ENCODE assay signal across 26 cellular contexts in the genomic region with DNA sequence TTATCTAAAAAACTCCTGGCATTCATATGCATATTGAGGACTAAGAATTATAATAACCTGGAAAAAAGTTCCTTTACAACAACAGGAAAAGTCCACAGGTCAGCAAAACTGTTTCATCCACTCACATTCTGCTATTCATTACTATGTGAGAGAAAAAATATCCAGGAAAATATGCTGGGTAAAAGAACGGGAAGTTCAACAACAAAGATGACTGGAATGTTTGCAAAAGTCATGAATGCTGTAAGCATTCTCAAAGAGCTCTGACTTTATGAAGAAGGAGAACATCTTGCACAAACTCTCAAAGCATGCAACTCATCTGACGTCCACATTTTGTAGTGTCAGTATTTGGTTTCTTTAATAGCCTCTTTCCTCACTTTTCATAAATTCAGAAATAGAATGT. TPM values are rescaled to one million over a fixed set of nuclear protein-coding genes. Genes with fewer than 3 reads are reported as not detected.
DNase-seq lines count a peak whose midpoint lies in the region; ATAC-seq and TF ChIP-seq lines count a peak whose summit lies in the region.
"Had no signal": no experiment of that assay in that cellular context is flagged by ENCODE, and none has a peak within 500 bp of the region (broad histone marks: within the 10 kb centered on the region; RNA-seq: fewer than 3 reads in every experiment).

No MANE protein-coding gene starts in this region.

- TF ChIP-seq CTCF in fibroblast of mammary gland (conservative IDR thresholded peaks at IDR 0.05; ENCODE audit: control insufficient read depth, insufficient read depth, low read depth, low read length) = no peak
- no peak for TF ChIP-seq CTCF in osteocyte (IDR thresholded peaks at IDR 0.05)

- ATAC-seq in T-cell (replicated peaks in 1 of 4) (no peak), GM19395 (IDR thresholded peaks at IDR 0.05; ENCODE audit: unreplicated experiment) (no peak)
- no peak for ATAC-seq in stimulated activated naive B cell treated with anti-CD40 and anti-IgM and Interleukin-4, amounts not matched to agents 10 μg/mL and 1 μg/mL and 100 μg/mL, for 72 hours (replicated peaks)
- ATAC-seq: activated CD4-positive, alpha-beta T cell treated with anti-CD3 and anti-CD28 coated beads for 36 hours; left colon; PC-3; Right ventricle myocardium inferior had no signal

- H3K9me2 ChIP-seq in GM23248 (ENCODE audit: insufficient read depth) = no peaks in the 10 kb centered on the region

- DNase-seq in AG08395 (ENCODE audit: low spot score) (peak; percentile 20), GM23248 (peak; percentile 11), fibroblast of mammary gland (ENCODE audit: low read depth) (peak; percentile 16), osteocyte (ENCODE audit: extremely low spot score, unreplicated experiment) (no peak), T-cell (no peak)
- DNase-seq in activated CD8-positive, alpha-beta memory T cell treated with anti-CD3 and anti-CD28 coated beads, Interleukin-2, amount 50 U/mL, for 48 hours = no peak
- DNase-seq in stimulated activated naive B cell treated with anti-CD40 and anti-IgM and Interleukin-4, amounts not matched to agents 10 μg/mL and 1 μg/mL and 100 μg/mL, for 72 hours = no peak
- DNase-seq: activated CD4-positive, alpha-beta T cell treated with anti-CD3 and anti-CD28 coated beads for 36 hours; activated effector memory CD4-positive, alpha-beta T cell treated with anti-CD3 and anti-CD28 coated beads, Interleukin-2, amount 50 U/mL, for 16 hours; activated naive CD8-positive, alpha-beta T cell treated with anti-CD3 and anti-CD28 coated beads, Interleukin-2, amount 10 ng/mL, durations not matched to agents 7 days and 5 days; dorsolateral prefrontal cortex; foreskin melanocyte; left colon; NCI-H1092; NCI-H187; NCI-H524 treated with DMSO at 0.1 percent for 48 hours; NK-92 treated with Interleukin-12 subunit alpha and Interleukin-12 subunit beta, amount 100 ng/mL, for 24 hours; PC-3; stomach; transverse colon had no signal

- H3K4me3 Mint-ChIP-seq in osteocyte (ENCODE audit: unreplicated experiment) (no peak overlapping the region), T-cell (no peak overlapping the region)
- no peak overlapping the region for H3K4me3 Mint-ChIP-seq in stimulated activated naive B cell treated with anti-CD40 and anti-IgM and Interleukin-4, amounts not matched to agents 10 μg/mL and 1 μg/mL and 100 μg/mL, for 72 hours
- H3K4me3 Mint-ChIP-seq: activated CD4-positive, alpha-beta T cell treated with anti-CD3 and anti-CD28 coated beads for 36 hours; activated naive CD8-positive, alpha-beta T cell treated with anti-CD3 and anti-CD28 coated beads, Interleukin-2, amount 10 ng/mL, durations not matched to agents 7 days and 5 days; central memory CD8-positive, alpha-beta T cell; neural progenitor cell; T-helper 2 cell treated with Interferon-gamma antibody and Interleukin-4, amounts not matched to agents 5 μg/mL and 100 μg/mL, for 36 hours had no signal

- H3K27me3 ChIP-seq in GM23248 (replicated peaks; ENCODE audit: insufficient read depth) = no peaks in the 10 kb centered on the region
- H3K27me3 ChIP-seq: dorsolateral prefrontal cortex, neural progenitor cell, stomach, transverse colon had no signal

- POLR2A ChIA-PET in T-cell (lab: Charles Lee) = no interaction called here

- H3K9me3 Mint-ChIP-seq in osteocyte (ENCODE audit: unreplicated experiment) = no peaks in the 10 kb centered on the region
- no peaks in the 10 kb centered on the region for H3K9me3 Mint-ChIP-seq in T-cell
- H3K9me3 Mint-ChIP-seq in stimulated activated naive B cell treated with anti-CD40 and anti-IgM and Interleukin-4, amounts not matched to agents 10 μg/mL and 1 μg/mL and 100 μg/mL, for 72 hours = no peaks in the 10 kb centered on the region
- H3K9me3 Mint-ChIP-seq: activated naive CD8-positive, alpha-beta T cell treated with anti-CD3 and anti-CD28 coated beads, Interleukin-2, amount 10 ng/mL, durations not matched to agents 7 days and 5 days; central memory CD8-positive, alpha-beta T cell; neural progenitor cell; T-helper 2 cell treated with Interferon-gamma antibody and Interleukin-4, amounts not matched to agents 5 μg/mL and 100 μg/mL, for 36 hours had no signal

- no peaks in the 10 kb centered on the region for H3K4me1 ChIP-seq in GM23248 (ENCODE audit: insufficient read depth)
- H3K4me1 ChIP-seq: neural progenitor cell, stomach, transverse colon had no signal

- H3K27ac ChIP-seq in GM23248 = no peak overlapping the region
- H3K27ac ChIP-seq: dorsolateral prefrontal cortex, neural progenitor cell, stomach, transverse colon had no signal

- peak overlapping the region; percentile 13 for H3K27ac Mint-ChIP-seq in osteocyte (ENCODE audit: unreplicated experiment)
- peak overlapping the region in 1 of 2 donors; percentile 23 for H3K27ac Mint-ChIP-seq in T-cell
- H3K27ac Mint-ChIP-seq in stimulated activated naive B cell treated with anti-CD40 and anti-IgM and Interleukin-4, amounts not matched to agents 10 μg/mL and 1 μg/mL and 100 μg/mL, for 72 hours = no peak overlapping the region
- H3K27ac Mint-ChIP-seq: activated CD4-positive, alpha-beta T cell treated with anti-CD3 and anti-CD28 coated beads for 36 hours; activated naive CD8-positive, alpha-beta T cell treated with anti-CD3 and anti-CD28 coated beads, Interleukin-2, amount 10 ng/mL, durations not matched to agents 7 days and 5 days; neural progenitor cell; progenitor cell of endocrine pancreas; T-helper 2 cell treated with Interferon-gamma antibody and Interleukin-4, amounts not matched to agents 5 μg/mL and 100 μg/mL, for 36 hours had no signal

- in situ Hi-C loops in GM23248 (cut with MboI) = no loop called here

- H3K4me2 ChIP-seq in GM23248 (ENCODE audit: unreplicated experiment) = no peak overlapping the region
- H3K4me2 ChIP-seq: neural progenitor cell had no signal

- H3K27me3 Mint-ChIP-seq in osteocyte (ENCODE audit: unreplicated experiment) = no peaks in the 10 kb centered on the region
- H3K27me3 Mint-ChIP-seq in T-cell = no peaks in the 10 kb centered on the region
- H3K27me3 Mint-ChIP-seq in stimulated activated naive B cell treated with anti-CD40 and anti-IgM and Interleukin-4, amounts not matched to agents 10 μg/mL and 1 μg/mL and 100 μg/mL, for 72 hours = no peaks in the 10 kb centered on the region
- H3K27me3 Mint-ChIP-seq: activated CD4-positive, alpha-beta T cell treated with anti-CD3 and anti-CD28 coated beads for 36 hours; activated naive CD8-positive, alpha-beta T cell treated with anti-CD3 and anti-CD28 coated beads, Interleukin-2, amount 10 ng/mL, durations not matched to agents 7 days and 5 days; central memory CD8-positive, alpha-beta T cell; progenitor cell of endocrine pancreas had no signal

- H3K36me3 Mint-ChIP-seq in osteocyte (ENCODE audit: unreplicated experiment) = peaks cover 50% of the 10 kb centered on the region
- H3K36me3 Mint-ChIP-seq in T-cell = peaks cover 43% of the 10 kb centered on the region
- H3K36me3 Mint-ChIP-seq in stimulated activated naive B cell treated with anti-CD40 and anti-IgM and Interleukin-4, amounts not matched to agents 10 μg/mL and 1 μg/mL and 100 μg/mL, for 72 hours = peaks cover 4 to 9% of the 10 kb centered on the region in 2 donors

- CTCF ChIA-PET in T-cell (lab: Charles Lee) = interaction anchor here in 1 of 2 donors (0.5 kb wide), 1 partner anchor 36 kb away, joined by 3 read pairs; no protein-coding TSS in a partner anchor

- no peaks in the 10 kb centered on the region for H3K79me2 ChIP-seq in GM23248 (ENCODE audit: insufficient read depth)

- H4K20me1 ChIP-seq in GM23248 (ENCODE audit: insufficient read depth) = no peaks in the 10 kb centered on the region

- no peak overlapping the region for H2AFZ ChIP-seq in GM23248
- H2AFZ ChIP-seq: neural progenitor cell had no signal

- no peaks in the 10 kb centered on the region for H3K9me3 ChIP-seq in GM23248 (ENCODE audit: low read depth)
- H3K9me3 ChIP-seq: stomach, transverse colon had no signal

- 35 to 46% methylated on average over 2 of the region's 2 CpGs for WGBS in GM23248 (ENCODE audit: low coverage in 1 of 2, low lambda C conversion rate in 2 of 2, missing lambda C conversion rate in 2 of 2), 2 experiments

- no peak overlapping the region for H3K9ac ChIP-seq in GM23248
- H3K9ac ChIP-seq: neural progenitor cell had no signal

- no peaks in the 10 kb centered on the region for H3F3A ChIP-seq in GM23248 (ENCODE audit: insufficient read depth)

- peaks cover 13% of the 10 kb centered on the region; the same call in 1 of the 2 replicates for H3K36me3 ChIP-seq in GM23248 (ENCODE audit: low read depth)

- H3K4me3 ChIP-seq in GM23248 (no peak overlapping the region), fibroblast of mammary gland (ENCODE audit: control insufficient read depth, low read depth, low read length) (no peak overlapping the region)
- H3K4me3 ChIP-seq: dorsolateral prefrontal cortex, neural progenitor cell, stomach, transverse colon had no signal

- peaks cover 10% of the 10 kb centered on the region for H3K4me1 Mint-ChIP-seq in osteocyte (ENCODE audit: unreplicated experiment)
- peaks cover 28 to 33% (median 28%) of the 10 kb centered on the region in 3 donors for H3K4me1 Mint-ChIP-seq in T-cell
- H3K4me1 Mint-ChIP-seq in stimulated activated naive B cell treated with anti-CD40 and anti-IgM and Interleukin-4, amounts not matched to agents 10 μg/mL and 1 μg/mL and 100 μg/mL, for 72 hours = no peaks in the 10 kb centered on the region
- H3K4me1 Mint-ChIP-seq: central memory CD8-positive, alpha-beta T cell; neural progenitor cell had no signal

RNA-seq across cellular contexts. Expression of a gene that starts 56.9 kb away (rescaled TPM):
- 1.2 and 22.1 TPM in 2 replicates for total RNA-seq in GM23248 (2014; rRNA removed; shearing (Covaris generic))
- 0.55 TPM in 1 of 2 replicates, not detected in the other for polyA plus RNA-seq in GM23248 (2016; fragmentation: Nextera tagmentation; extraction: Ambion mirVana)
- 0.52 and 1.6 TPM in 2 replicates for total RNA-seq in osteocyte
- total RNA-seq in T-cell = not detected
- total RNA-seq: activated CD4-positive, alpha-beta T cell treated with anti-CD3 and anti-CD28 coated beads for 36 hours; activated naive CD8-positive, alpha-beta T cell treated with anti-CD3 and anti-CD28 coated beads, Interleukin-2, amount 10 ng/mL, durations not matched to agents 7 days and 5 days; Right ventricle myocardium inferior had no signal

Comparison
In these comparisons a context has a peak if more than half of its experiments do, and no peak if none do; other contexts are left out.
1. DNase-seq: peak in AG08395 (single experiment), GM23248 (single experiment) and fibroblast of mammary gland (single experiment); none in osteocyte (single experiment), activated CD8-positive, alpha-beta memory T cell treated with anti-CD3 and anti-CD28 coated beads, Interleukin-2, amount 50 U/mL, for 48 hours (single experiment), T-cell (0 of 34) and stimulated activated naive B cell treated with anti-CD40 and anti-IgM and Interleukin-4, amounts not matched to agents 10 μg/mL and 1 μg/mL and 100 μg/mL, for 72 hours (single experiment).